13 cellular contexts compared by ENCODE assay signal in the genomic region with DNA sequence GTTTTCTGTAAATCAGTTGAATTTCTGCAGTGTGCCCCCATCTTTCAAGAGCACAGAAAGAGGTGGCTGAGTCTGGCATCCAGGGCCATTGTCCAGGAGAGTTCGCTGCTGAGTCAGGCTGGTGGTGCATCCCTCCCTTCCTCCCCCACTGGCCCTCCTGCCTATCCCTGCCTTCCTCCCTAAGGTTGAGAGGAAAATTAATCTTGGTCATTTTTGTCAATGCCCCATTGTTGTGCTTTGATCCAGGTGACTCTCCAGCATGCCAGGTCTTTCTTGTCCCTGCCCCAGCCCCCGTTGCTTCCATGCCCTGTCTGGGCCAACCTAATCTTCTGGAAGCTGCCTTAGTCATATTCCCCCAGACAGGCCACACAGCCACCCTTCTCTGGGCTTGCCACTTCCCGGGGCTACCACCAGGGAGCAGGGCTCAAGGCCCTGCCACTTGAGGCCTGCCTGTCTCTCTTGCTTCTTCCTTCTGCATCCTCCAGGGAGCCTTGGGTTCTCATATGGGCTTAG. TPM values are rescaled to one million over a fixed set of nuclear protein-coding genes. Genes with fewer than 3 reads are reported as not detected.
A peak's percentile ranks its signal among the peaks of the same experiment; 100 is the strongest.
DNase-seq lines count a peak whose midpoint lies in the region; ATAC-seq, FAIRE-seq and TF ChIP-seq lines count a peak whose summit lies in the region.
"Had no signal": no experiment of that assay in that cellular context is flagged by ENCODE, and none has a peak within 500 bp of the region (broad histone marks: within the 10 kb centered on the region; RNA-seq: fewer than 3 reads in every experiment).

No MANE protein-coding gene starts in this region.

- no peak overlapping the region for H3K27ac ChIP-seq in Karpas-422 (ENCODE audit: low read length)
- H3K27ac ChIP-seq: GM23248, thoracic aorta had no signal

- H3K27ac Mint-ChIP-seq in neural crest cell (ENCODE audit: unreplicated experiment) = no peak overlapping the region
- H3K27ac Mint-ChIP-seq in stimulated activated memory B cell treated with anti-CD40 and anti-IgM and Interleukin-4, amounts not matched to agents 10 μg/mL and 1 μg/mL and 100 μg/mL, for 72 hours = no peak overlapping the region
- H3K27ac Mint-ChIP-seq: activated naive CD8-positive, alpha-beta T cell had no signal

- peaks cover 8% of the 10 kb centered on the region for H3K27me3 Mint-ChIP-seq in neural crest cell (ENCODE audit: low read depth)
- peaks cover 40% of the 10 kb centered on the region for H3K27me3 Mint-ChIP-seq in stimulated activated memory B cell treated with anti-CD40 and anti-IgM and Interleukin-4, amounts not matched to agents 10 μg/mL and 1 μg/mL and 100 μg/mL, for 72 hours
- H3K27me3 Mint-ChIP-seq: activated naive CD8-positive, alpha-beta T cell had no signal

- DNase-seq in GM06990 (ENCODE audit: extremely low read depth, insufficient read length) (no peak), Karpas-422 (peak; percentile 50), bronchial epithelial cell (ENCODE audit: low read depth) (peak; percentile 43), neural crest cell (ENCODE audit: low read depth, low spot score) (no peak), NOMO-1 (lab: John Stamatoyannopoulos, UW; ENCODE audit: unreplicated experiment in 2 of 2) (no peak)
- DNase-seq: NCI-H446 treated with DMSO at 0.1 percent for 48 hours; stimulated activated CD4-positive, alpha-beta T cell treated with anti-CD3 and anti-CD28 coated beads, Interleukin-15, amount 100 ng/mL, for 24 hours had no signal

- no peaks in the 10 kb centered on the region for H3K9me3 Mint-ChIP-seq in neural crest cell
- no peaks in the 10 kb centered on the region for H3K9me3 Mint-ChIP-seq in stimulated activated memory B cell treated with anti-CD40 and anti-IgM and Interleukin-4, amounts not matched to agents 10 μg/mL and 1 μg/mL and 100 μg/mL, for 72 hours

- H3K4me3 Mint-ChIP-seq in neural crest cell = no peak overlapping the region
- no peak overlapping the region for H3K4me3 Mint-ChIP-seq in stimulated activated memory B cell treated with anti-CD40 and anti-IgM and Interleukin-4, amounts not matched to agents 10 μg/mL and 1 μg/mL and 100 μg/mL, for 72 hours
- H3K4me3 Mint-ChIP-seq: activated naive CD8-positive, alpha-beta T cell had no signal

- peaks cover 27% of the 10 kb centered on the region for H3K4me1 ChIP-seq in Karpas-422 (ENCODE audit: low read length)

- H3K4me3 ChIP-seq in GM06990 (replicated peaks; ENCODE audit: low read depth, low read length) (no peak overlapping the region), Karpas-422 (ENCODE audit: low read length) (no peak overlapping the region), bronchial epithelial cell (ENCODE audit: low read depth, low read length) (no peak overlapping the region)
- H3K4me3 ChIP-seq: GM23248, thoracic aorta had no signal

- no peak for ATAC-seq in HG03175 (IDR thresholded peaks at IDR 0.05; ENCODE audit: unreplicated experiment)
- ATAC-seq in stimulated activated memory B cell treated with anti-CD40 and anti-IgM and Interleukin-4, amounts not matched to agents 10 μg/mL and 1 μg/mL and 100 μg/mL, for 72 hours = no peak

- H3K36me3 Mint-ChIP-seq in neural crest cell (ENCODE audit: low read depth) = no peaks in the 10 kb centered on the region
- no peaks in the 10 kb centered on the region for H3K36me3 Mint-ChIP-seq in stimulated activated memory B cell treated with anti-CD40 and anti-IgM and Interleukin-4, amounts not matched to agents 10 μg/mL and 1 μg/mL and 100 μg/mL, for 72 hours
- H3K36me3 Mint-ChIP-seq: activated naive CD8-positive, alpha-beta T cell had no signal

- no peak overlapping the region for H3K4me2 ChIP-seq in Karpas-422 (ENCODE audit: low read depth, low read length, poor library complexity, severe bottlenecking)

- H2AFZ ChIP-seq in Karpas-422 (ENCODE audit: low read length) = no peak overlapping the region
- H2AFZ ChIP-seq: GM23248 had no signal

- peak; percentile 34 for TF ChIP-seq CTCF in GM06990 (IDR thresholded peaks at IDR 0.05; ENCODE audit: insufficient read depth, low read length, poor library complexity, severe bottlenecking)
- peak; percentile 64 for TF ChIP-seq CTCF in bronchial epithelial cell (IDR thresholded peaks at IDR 0.05; ENCODE audit: insufficient read depth, low read length, severe bottlenecking)
- peak; percentile 40 for TF ChIP-seq CTCF in neural crest cell (conservative IDR thresholded peaks at IDR 0.05)

- no peaks in the 10 kb centered on the region for H3K9me2 ChIP-seq in Karpas-422 (replicated peaks; ENCODE audit: insufficient read depth, low read length)

- H3K9me3 ChIP-seq in Karpas-422 (ENCODE audit: low read length) = no peaks in the 10 kb centered on the region
- H3K9me3 ChIP-seq: thoracic aorta had no signal

- H4K20me1 ChIP-seq in Karpas-422 (ENCODE audit: insufficient read depth, low read depth, low read length) = no peaks in the 10 kb centered on the region

- H3K36me3 ChIP-seq in GM06990 (ENCODE audit: control insufficient read depth, insufficient read depth, low read length) (no peaks in the 10 kb centered on the region), Karpas-422 (ENCODE audit: insufficient read depth, low read length) (no peaks in the 10 kb centered on the region), bronchial epithelial cell (ENCODE audit: control insufficient read depth, insufficient read depth, low read length) (no peaks in the 10 kb centered on the region)
- H3K36me3 ChIP-seq: thoracic aorta had no signal

- H3K4me1 Mint-ChIP-seq in neural crest cell = no peaks in the 10 kb centered on the region
- no peaks in the 10 kb centered on the region for H3K4me1 Mint-ChIP-seq in stimulated activated memory B cell treated with anti-CD40 and anti-IgM and Interleukin-4, amounts not matched to agents 10 μg/mL and 1 μg/mL and 100 μg/mL, for 72 hours

- no peaks in the 10 kb centered on the region for H3K79me2 ChIP-seq in Karpas-422 (ENCODE audit: low read length)

- H3K9ac ChIP-seq in Karpas-422 (ENCODE audit: low read length) = no peak overlapping the region
- H3K9ac ChIP-seq: GM23248 had no signal

- FAIRE-seq in bronchial epithelial cell (lab: Jason Lieb, UNC) = peak; percentile 43

- no peaks in the 10 kb centered on the region for H3K27me3 ChIP-seq in GM06990 (replicated peaks; ENCODE audit: control insufficient read depth, insufficient read depth, low read length)
- no peaks in the 10 kb centered on the region for H3K27me3 ChIP-seq in Karpas-422 (ENCODE audit: low read length)
- no peaks in the 10 kb centered on the region for H3K27me3 ChIP-seq in bronchial epithelial cell (ENCODE audit: control insufficient read depth, insufficient read depth, low read length)

RNA-seq across cellular contexts. Expression of gene PROK1, which starts 26.6 kb away (rescaled TPM):
- total RNA-seq in Karpas-422 (2014; rRNA removed; shearing (Covaris generic); ENCODE audit: low replicate concordance) = not detected in 2 replicates
- not detected in 2 replicates for total RNA-seq in bronchial epithelial cell
- not detected in 2 replicates for total RNA-seq in neural crest cell
- total RNA-seq: GM23248 had no signal

RNA-seq across cellular contexts. Expression of gene KCNA10, which starts 41.5 kb away (rescaled TPM):
- total RNA-seq in Karpas-422 (2014; rRNA removed; shearing (Covaris generic); ENCODE audit: low replicate concordance) = not detected in 2 replicates
- total RNA-seq in bronchial epithelial cell (not detected in 2 replicates), neural crest cell (not detected in 2 replicates)
- total RNA-seq: GM23248, mesenteric fat pad, thoracic aorta had no signal

Comparison
In these comparisons a context has a peak if more than half of its experiments do, and no peak if none do; other contexts are left out.
1. DNase-seq: peak in Karpas-422 (single experiment) and bronchial epithelial cell (single experiment); none in GM06990 (single experiment), neural crest cell (single experiment) and NOMO-1 (0 of 2).
2. Peak in every context shown above with its lines, with median percentiles within 50 percentile points of each other: CTCF ChIP-seq.